In the genomic region with DNA sequence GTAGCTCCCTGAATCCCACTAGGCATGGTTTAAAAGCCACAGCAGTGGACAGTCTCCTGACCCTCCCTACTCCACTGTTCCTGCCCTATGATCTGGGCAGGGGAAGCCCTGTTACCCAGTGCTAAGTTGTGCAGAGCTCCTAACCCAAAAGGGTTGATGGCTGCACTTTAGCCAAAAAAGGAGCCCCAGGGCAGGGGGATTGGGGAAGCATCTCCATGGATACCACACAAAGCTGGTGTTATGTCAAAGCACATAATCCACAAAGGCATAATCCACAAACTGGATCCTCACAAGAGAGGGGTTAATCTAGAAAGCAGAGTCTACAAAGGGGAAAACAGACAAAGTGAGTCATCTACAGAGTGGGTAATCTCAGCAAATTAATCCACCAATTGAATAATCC, we compare ENCODE assay signal across 29 cellular contexts. TPM values are rescaled to one million over a fixed set of nuclear protein-coding genes. Genes with fewer than 3 reads are reported as not detected.
"Had no signal": no experiment of that assay in that cellular context is flagged by ENCODE, and none has a peak within 500 bp of the region (broad histone marks: within the 10 kb centered on the region; RNA-seq: fewer than 3 reads in every experiment).

No MANE protein-coding gene starts in this region.

- H3K36me3 ChIP-seq: ascending aorta, brain microvascular endothelial cell had no signal

- DNase-seq: activated CD4-positive, alpha-beta memory T cell treated with anti-CD3 and anti-CD28 coated beads, Interleukin-2, amount 10 ng/mL, durations not matched to agents 7 days and 5 days; activated CD4-positive, alpha-beta T cell treated with anti-CD3 and anti-CD28 coated beads for 1 hour; activated CD4-positive, alpha-beta T cell treated with anti-CD3 and anti-CD28 coated beads for 4 hours; activated CD4-positive, alpha-beta T cell treated with anti-CD3 and anti-CD28 coated beads, Interleukin-2, amount 10 ng/mL, durations not matched to agents 7 days and 5 days; activated CD4-positive, alpha-beta T cell treated with anti-CD3 and anti-CD28 coated beads, Interleukin-2, amount 50 U/mL, for 4 hours; activated CD8-positive, alpha-beta memory T cell treated with anti-CD3 and anti-CD28 coated beads, Interleukin-2, amount 50 U/mL, for 48 hours; activated gamma-delta T cell; activated naive CD4-positive, alpha-beta T cell; activated naive CD4-positive, alpha-beta T cell treated with anti-CD3 and anti-CD28 coated beads, Interleukin-2, amount 10 ng/mL, durations not matched to agents 7 days and 5 days; activated naive CD8-positive, alpha-beta T cell treated with anti-CD3 and anti-CD28 coated beads, Interleukin-2, amount 10 ng/mL, durations not matched to agents 7 days and 5 days; activated T-cell treated with anti-CD3 and anti-CD28 coated beads for 4 hours; activated T-cell treated with anti-CD3 and anti-CD28 coated beads, Interleukin-2, amount 50 U/mL, for 24 hours; activated T-cell treated with anti-CD3 and anti-CD28 coated beads, Interleukin-2, amount 50 U/mL, for 72 hours; brain microvascular endothelial cell; caudate nucleus; effector memory CD4-positive, alpha-beta T cell; endodermal cell; foreskin fibroblast; head of caudate nucleus; T-helper 2 cell had no signal

- ATAC-seq: activated naive CD4-positive, alpha-beta T cell treated with anti-CD3 and anti-CD28 coated beads, Interleukin-2, amount 50 U/mL, for 72 hours; activated T-cell treated with anti-CD3 and anti-CD28 coated beads, Interleukin-2, amount 50 U/mL, for 72 hours; esophagus mucosa; WTC11 had no signal

- H3K4me3 ChIP-seq: ascending aorta had no signal

- H3K27ac ChIP-seq: ascending aorta, brain microvascular endothelial cell had no signal

- H3K9me3 ChIP-seq: ascending aorta had no signal

RNA-seq across cellular contexts. Expression of gene RSPO1, which starts 5.7 kb away (rescaled TPM):
- total RNA-seq: activated CD4-positive, alpha-beta memory T cell treated with anti-CD3 and anti-CD28 coated beads, Interleukin-2, amount 10 ng/mL, durations not matched to agents 7 days and 5 days; activated CD4-positive, alpha-beta T cell treated with anti-CD3 and anti-CD28 coated beads, Interleukin-2, amount 10 ng/mL, durations not matched to agents 7 days and 5 days; activated naive CD4-positive, alpha-beta T cell treated with anti-CD3 and anti-CD28 coated beads, Interleukin-2, amount 50 U/mL, for 72 hours; activated naive CD8-positive, alpha-beta T cell treated with anti-CD3 and anti-CD28 coated beads, Interleukin-2, amount 10 ng/mL, durations not matched to agents 7 days and 5 days; activated T-cell treated with anti-CD3 and anti-CD28 coated beads, Interleukin-2, amount 50 U/mL, for 72 hours; ascending aorta; chondrocyte; dermis microvascular lymphatic vessel endothelial cell; endodermal cell; epithelial cell of proximal tubule; frontal cortex; T-helper 1 cell treated with Interleukin-12 subunit alpha and Interleukin-12 subunit beta and Interleukin-4 antibody, amounts not matched to agents 30 ng/mL and 1 ng/mL, for 36 hours had no signal
